ENCODE assay signal across 8 cellular contexts in the genomic region with DNA sequence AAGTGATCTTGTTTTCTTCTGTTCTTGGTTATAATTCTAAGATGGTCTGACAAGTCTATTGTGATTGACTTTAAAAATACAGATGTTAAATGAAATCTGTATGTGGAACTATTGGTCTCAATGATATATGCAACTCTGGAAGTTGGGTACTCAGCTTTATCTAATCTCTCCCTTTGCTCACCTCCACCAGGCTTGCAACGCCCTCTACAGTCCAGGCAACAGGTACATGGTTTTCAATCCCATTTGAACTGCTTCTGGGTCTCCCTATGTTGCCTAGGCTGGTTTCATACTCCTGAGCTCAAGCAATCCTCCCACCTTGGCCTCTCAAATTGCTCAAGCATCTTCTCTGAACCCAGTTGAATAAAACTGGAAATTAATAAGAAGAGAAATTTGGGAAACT. TPM values are rescaled to one million over a fixed set of nuclear protein-coding genes. Genes with fewer than 3 reads are reported as not detected.
DNase-seq lines count a peak whose midpoint lies in the region; TF ChIP-seq lines count a peak whose summit lies in the region.

No MANE protein-coding gene starts in this region.

- peak; percentile 34 for TF ChIP-seq CTCF in HFF-Myc (IDR thresholded peaks at IDR 0.05; ENCODE audit: low read depth, low read length, missing control alignments)

- no peak overlapping the region for H3K4me3 ChIP-seq in HFF-Myc (replicated peaks; ENCODE audit: low read depth, low read length)

- DNase-seq in AML-193 (lab: John Stamatoyannopoulos, UW) (peak; percentile 62 to 76), HFF-Myc (ENCODE audit: extremely low read depth, low read depth) (no peak), glomerular visceral epithelial cell (ENCODE audit: extremely low spot score) (peak; percentile 11), AG08396 (ENCODE audit: low spot score) (no peak), cerebellar cortex (ENCODE audit: low spot score) (no peak), cerebellum (ENCODE audit: low spot score) (no peak)
- DNase-seq in activated CD4-positive, alpha-beta T cell treated with anti-CD3 and anti-CD28 coated beads, Interleukin-2, amount 10 ng/mL, durations not matched to agents 7 days and 5 days, result peak; percentile 82
- peak in 2 of 3 experiments; percentile 21 to 44 for DNase-seq in stimulated activated CD4-positive, alpha-beta T cell treated with anti-CD3 and anti-CD28 coated beads, TNF-alpha, amount 100 ng/mL, for 4 hours (ENCODE audit: low read depth in 3 of 3)

- H3K4me3 Mint-ChIP-seq in activated CD4-positive, alpha-beta T cell treated with anti-CD3 and anti-CD28 coated beads, Interleukin-2, amount 10 ng/mL, durations not matched to agents 7 days and 5 days, result no peak overlapping the region

- H3K27me3 Mint-ChIP-seq in activated CD4-positive, alpha-beta T cell treated with anti-CD3 and anti-CD28 coated beads, Interleukin-2, amount 10 ng/mL, durations not matched to agents 7 days and 5 days, result peaks cover 44% of the 10 kb centered on the region

- CTCF ChIA-PET in activated CD4-positive, alpha-beta T cell treated with anti-CD3 and anti-CD28 coated beads, Interleukin-2, amount 10 ng/mL, durations not matched to agents 7 days and 5 days (lab: Charles Lee), result interaction anchor here (0.6 to 1.3 kb wide), 7 partner anchors 8 to 278 kb away, joined by 3 to 5 read pairs (median 3); no protein-coding TSS in a partner anchor

- H3K9me3 Mint-ChIP-seq in activated CD4-positive, alpha-beta T cell treated with anti-CD3 and anti-CD28 coated beads, Interleukin-2, amount 10 ng/mL, durations not matched to agents 7 days and 5 days, result no peaks in the 10 kb centered on the region

- no peak overlapping the region for H3K27ac Mint-ChIP-seq in activated CD4-positive, alpha-beta T cell treated with anti-CD3 and anti-CD28 coated beads, Interleukin-2, amount 10 ng/mL, durations not matched to agents 7 days and 5 days

- H3K4me1 Mint-ChIP-seq in activated CD4-positive, alpha-beta T cell treated with anti-CD3 and anti-CD28 coated beads, Interleukin-2, amount 10 ng/mL, durations not matched to agents 7 days and 5 days, result peaks cover 26% of the 10 kb centered on the region

- POLR2A ChIA-PET in activated CD4-positive, alpha-beta T cell treated with anti-CD3 and anti-CD28 coated beads, Interleukin-2, amount 10 ng/mL, durations not matched to agents 7 days and 5 days (lab: Charles Lee), result no interaction called here

- H3K36me3 Mint-ChIP-seq in activated CD4-positive, alpha-beta T cell treated with anti-CD3 and anti-CD28 coated beads, Interleukin-2, amount 10 ng/mL, durations not matched to agents 7 days and 5 days (ENCODE audit: low read depth), result peaks cover 1% of the 10 kb centered on the region

RNA-seq across cellular contexts. Expression of gene HLA-DQB1, which starts 25.6 kb away (rescaled TPM):
- total RNA-seq in activated CD4-positive, alpha-beta T cell treated with anti-CD3 and anti-CD28 coated beads, Interleukin-2, amount 10 ng/mL, durations not matched to agents 7 days and 5 days, result 10 to 100 TPM; 24.1 to 26.0 TPM
- not detected for total RNA-seq in cerebellum

RNA-seq across cellular contexts. Expression of gene HLA-DQA2, which starts 49.2 kb away (rescaled TPM):
- under 1 TPM; 0.27 to 0.62 TPM for total RNA-seq in activated CD4-positive, alpha-beta T cell treated with anti-CD3 and anti-CD28 coated beads, Interleukin-2, amount 10 ng/mL, durations not matched to agents 7 days and 5 days
- not detected for total RNA-seq in cerebellum

RNA-seq across cellular contexts. Expression of gene HLA-DQA1, which starts 54.8 kb away (rescaled TPM):
- 1 to 10 TPM; 4.7 to 5.2 TPM for total RNA-seq in activated CD4-positive, alpha-beta T cell treated with anti-CD3 and anti-CD28 coated beads, Interleukin-2, amount 10 ng/mL, durations not matched to agents 7 days and 5 days
- not detected for total RNA-seq in cerebellum

Comparison
In these comparisons a context has a peak if more than half of its experiments do, and no peak if none do; other contexts are left out.
1. DNase-seq: peak in AML-193 (2 of 2), activated CD4-positive, alpha-beta T cell treated with anti-CD3 and anti-CD28 coated beads, Interleukin-2, amount 10 ng/mL, durations not matched to agents 7 days and 5 days (single experiment), glomerular visceral epithelial cell (single experiment) and stimulated activated CD4-positive, alpha-beta T cell treated with anti-CD3 and anti-CD28 coated beads, TNF-alpha, amount 100 ng/mL, for 4 hours (2 of 3); none in HFF-Myc (single experiment), AG08396 (single experiment), cerebellar cortex (single experiment) and cerebellum (single experiment).
2. RNA of gene HLA-DQB1, which starts 25.6 kb away (total RNA-seq): 24.1 to 26.0 TPM in activated CD4-positive, alpha-beta T cell treated with anti-CD3 and anti-CD28 coated beads, Interleukin-2, amount 10 ng/mL, durations not matched to agents 7 days and 5 days; not detected in cerebellum (single experiment); every median in the first group is over 10 times any median in the second.